Comparison of ENCODE assay signal across 8 cellular contexts in genomic region chr17:27466376-27466747, GRCh38. TPM values are rescaled to one million over a fixed set of nuclear protein-coding genes. Genes with fewer than 3 reads are reported as not detected.
DNase-seq lines count a peak whose midpoint lies in the region; ATAC-seq lines count a peak whose summit lies in the region.

No MANE protein-coding gene starts in this region.

- no peak overlapping the region for H4K5ac ChIP-seq in mesendoderm (ENCODE audit: low read length)

- H3K9me3 Mint-ChIP-seq in T-helper 1 cell treated with Interleukin-12 subunit alpha and Interleukin-12 subunit beta and Interleukin-4 antibody, amounts not matched to agents 30 μg/mL and 1 μg/mL, for 36 hours: no peaks in the 10 kb centered on the region

- H3K79me1 ChIP-seq in mesendoderm (ENCODE audit: low read length): peaks cover 17% of the 10 kb centered on the region

- no peak overlapping the region for H2BK120ac ChIP-seq in mesendoderm (ENCODE audit: low read depth, low read length)

- H3K36me3 ChIP-seq in mesendoderm (ENCODE audit: control insufficient read depth, insufficient read depth, low read length): no peaks in the 10 kb centered on the region

- peak overlapping the region; percentile 94 for H3K27ac Mint-ChIP-seq in T-helper 1 cell treated with Interleukin-12 subunit alpha and Interleukin-12 subunit beta and Interleukin-4 antibody, amounts not matched to agents 30 μg/mL and 1 μg/mL, for 36 hours

- peak overlapping the region; percentile 26 for H3K27ac ChIP-seq in mesendoderm (ENCODE audit: low read depth, low read length)

- peak overlapping the region; percentile 73 for H3K4me3 Mint-ChIP-seq in T-helper 1 cell treated with Interleukin-12 subunit alpha and Interleukin-12 subunit beta and Interleukin-4 antibody, amounts not matched to agents 30 μg/mL and 1 μg/mL, for 36 hours

- H3K79me2 ChIP-seq in mesendoderm (ENCODE audit: control insufficient read depth, insufficient read depth, low read length): peaks cover 64% of the 10 kb centered on the region

- no peak overlapping the region for H2AK5ac ChIP-seq in mesendoderm (ENCODE audit: low read length)

- H3K4me1 ChIP-seq in mesendoderm (ENCODE audit: control insufficient read depth, low read depth, low read length): peaks cover 5% of the 10 kb centered on the region

- H3K18ac ChIP-seq in mesendoderm (ENCODE audit: low read length): peak overlapping the region; percentile 44

- no peak for DNase-seq in mesendoderm
- no peak for DNase-seq in left lobe of liver (ENCODE audit: low spot score)
- no peak for DNase-seq in OCI-M1 (lab: John Stamatoyannopoulos, UW)
- no peak for DNase-seq in DMS79 treated with DMSO at 0.1 percent for 48 hours (lab: John Stamatoyannopoulos, UW)
- no peak for DNase-seq in NCI-H2029 (lab: John Stamatoyannopoulos, UW)

- H3K56ac ChIP-seq in mesendoderm (ENCODE audit: low read length): no peak overlapping the region

- no peaks in the 10 kb centered on the region for H3K27me3 ChIP-seq in mesendoderm (ENCODE audit: insufficient read depth, low read length, poor library complexity)

- peak; percentile 6 for ATAC-seq in GM18520 (IDR thresholded peaks at IDR 0.05; ENCODE audit: unreplicated experiment)
- peak; percentile 6 for ATAC-seq in HG02588 (IDR thresholded peaks at IDR 0.05; ENCODE audit: unreplicated experiment)
- no peak for ATAC-seq in left lobe of liver

- peak overlapping the region; percentile 18 for H3K4ac ChIP-seq in mesendoderm (ENCODE audit: low read depth, low read length)

- H3K4me3 ChIP-seq in mesendoderm (ENCODE audit: low read length): no peak overlapping the region

- no peak overlapping the region for H3K23ac ChIP-seq in mesendoderm (ENCODE audit: low read length)

- H2BK15ac ChIP-seq in mesendoderm (replicated peaks; ENCODE audit: low read depth): no peak overlapping the region

- no peak overlapping the region for H4K8ac ChIP-seq in mesendoderm (ENCODE audit: low read depth, low read length)

- no peak overlapping the region for H2BK5ac ChIP-seq in mesendoderm (ENCODE audit: low read length)

- no CpG with 5 or more reads among the region's 3 CpGs for WGBS in mesendoderm (ENCODE audit: extremely low coverage, insufficient coverage, low lambda C conversion rate)

- H3K36me3 Mint-ChIP-seq in T-helper 1 cell treated with Interleukin-12 subunit alpha and Interleukin-12 subunit beta and Interleukin-4 antibody, amounts not matched to agents 30 μg/mL and 1 μg/mL, for 36 hours (ENCODE audit: low read depth): peaks cover 5% of the 10 kb centered on the region

- H3K9ac ChIP-seq in mesendoderm (ENCODE audit: low read length): no peak overlapping the region

- H3K4me2 ChIP-seq in mesendoderm (ENCODE audit: low read length): no peak overlapping the region

- no peaks in the 10 kb centered on the region for H3K27me3 Mint-ChIP-seq in T-helper 1 cell treated with Interleukin-12 subunit alpha and Interleukin-12 subunit beta and Interleukin-4 antibody, amounts not matched to agents 30 μg/mL and 1 μg/mL, for 36 hours (ENCODE audit: low read depth)

- peaks cover 81% of the 10 kb centered on the region for H3K4me1 Mint-ChIP-seq in T-helper 1 cell treated with Interleukin-12 subunit alpha and Interleukin-12 subunit beta and Interleukin-4 antibody, amounts not matched to agents 30 μg/mL and 1 μg/mL, for 36 hours (ENCODE audit: low read depth)

RNA-seq across cellular contexts. Expression of gene KSR1, which starts 10.1 kb away (rescaled TPM):
- 36.6 TPM for polyA plus RNA-seq in mesendoderm (2013, experiment 1 of 2)
- polyA plus RNA-seq in mesendoderm (2013, experiment 2 of 2): 34.5 TPM
- 11.4 TPM for total RNA-seq in left lobe of liver
